8 cellular contexts compared by ENCODE assay signal in genomic region chr1:25549273-25550154, GRCh38. TPM values are rescaled to one million over a fixed set of nuclear protein-coding genes. Genes with fewer than 3 reads are reported as not detected.
A peak's percentile ranks its signal among the peaks of the same experiment; 100 is the strongest.
DNase-seq lines count a peak whose midpoint lies in the region; ATAC-seq and TF ChIP-seq lines count a peak whose summit lies in the region.

No MANE protein-coding gene starts in this region.

- no peaks in the 10 kb centered on the region for H3K36me3 Mint-ChIP-seq in mesothelial cell of epicardium

- peaks cover 18% of the 10 kb centered on the region for H3K4me1 Mint-ChIP-seq in mesothelial cell of epicardium

- H3K4me3 Mint-ChIP-seq in mesothelial cell of epicardium = no peak overlapping the region

- no peaks in the 10 kb centered on the region for H3K9me3 Mint-ChIP-seq in mesothelial cell of epicardium

- TF ChIP-seq CTCF in fibroblast of the aortic adventitia (IDR thresholded peaks at IDR 0.05; ENCODE audit: insufficient read depth, low read length) = no peak
- no peak for TF ChIP-seq CTCF in mesothelial cell of epicardium (IDR thresholded peaks at IDR 0.05; ENCODE audit: unreplicated experiment)

- DNase-seq in NCI-H69 (lab: John Stamatoyannopoulos, UW) (peak; percentile 93), fibroblast of the aortic adventitia (ENCODE audit: low read depth) (peak; percentile 37), mesothelial cell of epicardium (ENCODE audit: low spot score in 2 of 2, unreplicated experiment in 2 of 2) (no peak), NCI-H2029 treated with DMSO at 0.1 percent for 48 hours (lab: John Stamatoyannopoulos, UW) (no peak)
- peak; percentile 88 for DNase-seq in activated CD8-positive, alpha-beta memory T cell treated with anti-CD3 and anti-CD28 coated beads, Interleukin-2, amount 50 U/mL, for 48 hours
- peak; percentile 72 for DNase-seq in stimulated activated CD4-positive, alpha-beta T cell treated with anti-CD3 and anti-CD28 coated beads, Interleukin-12 subunit alpha, Interleukin-12 subunit beta, amount 100 ng/mL, for 4 hours

- H3K4me3 ChIP-seq in fibroblast of the aortic adventitia (ENCODE audit: low read depth, low read length) = no peak overlapping the region

- ATAC-seq in GM18868 (IDR thresholded peaks at IDR 0.05; ENCODE audit: unreplicated experiment) (peak; percentile 92), HG02938 (IDR thresholded peaks at IDR 0.05; ENCODE audit: unreplicated experiment) (peak; percentile 77)

- peaks cover 3% of the 10 kb centered on the region for H3K27me3 Mint-ChIP-seq in mesothelial cell of epicardium (ENCODE audit: low read depth)

- no peak overlapping the region for H3K27ac Mint-ChIP-seq in mesothelial cell of epicardium

RNA-seq across cellular contexts. Expression of gene LDLRAP1, which starts 6.1 kb away (rescaled TPM):
- 5.3 and 12.4 TPM in 2 replicates for total RNA-seq in fibroblast of the aortic adventitia (ENCODE audit: low replicate concordance)
- total RNA-seq in mesothelial cell of epicardium = 9.1 to 10.0 TPM (median 9.9 TPM) in 3 replicates

Comparison
In these comparisons a context has a peak if more than half of its experiments do, and no peak if none do; other contexts are left out.
1. DNase-seq: peak in NCI-H69 (single experiment), activated CD8-positive, alpha-beta memory T cell treated with anti-CD3 and anti-CD28 coated beads, Interleukin-2, amount 50 U/mL, for 48 hours (single experiment), fibroblast of the aortic adventitia (single experiment) and stimulated activated CD4-positive, alpha-beta T cell treated with anti-CD3 and anti-CD28 coated beads, Interleukin-12 subunit alpha, Interleukin-12 subunit beta, amount 100 ng/mL, for 4 hours (single experiment); none in mesothelial cell of epicardium (0 of 2) and NCI-H2029 treated with DMSO at 0.1 percent for 48 hours (single experiment).